8 cellular contexts compared by ENCODE assay signal in the genomic region with DNA sequence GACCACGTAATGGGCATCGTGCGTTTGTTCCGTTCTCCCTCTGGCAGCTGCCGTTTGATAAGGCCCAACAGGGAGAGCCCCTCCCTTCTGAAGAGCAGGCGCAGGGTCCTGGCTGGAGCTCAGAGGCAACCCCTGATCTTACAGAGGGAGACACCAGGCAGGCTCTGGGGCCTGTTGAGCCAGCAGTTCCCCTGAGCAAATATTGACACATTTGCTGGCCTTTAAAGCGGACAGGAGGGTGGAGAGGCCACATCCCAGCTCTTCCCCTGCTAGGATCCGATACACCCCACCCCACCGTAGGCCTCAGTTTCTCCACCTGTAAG. TPM values are rescaled to one million over a fixed set of nuclear protein-coding genes. Genes with fewer than 3 reads are reported as not detected.
DNase-seq lines count a peak whose midpoint lies in the region; ATAC-seq and TF ChIP-seq lines count a peak whose summit lies in the region.

No MANE protein-coding gene starts in this region.

- no peaks in the 10 kb centered on the region for H3K27me3 ChIP-seq in Karpas-422 (ENCODE audit: low read length)
- no peaks in the 10 kb centered on the region for H3K27me3 ChIP-seq in colonic mucosa
- no peaks in the 10 kb centered on the region for H3K27me3 ChIP-seq in parathyroid adenoma (ENCODE audit: control insufficient read depth, insufficient read depth, low read length)

- H3K9me2 ChIP-seq in Karpas-422 (replicated peaks; ENCODE audit: insufficient read depth, low read length): no peaks in the 10 kb centered on the region

- no peak for ATAC-seq in HG03342 (IDR thresholded peaks at IDR 0.05; ENCODE audit: unreplicated experiment)
- no peak for ATAC-seq in HG03439 (IDR thresholded peaks at IDR 0.05; ENCODE audit: unreplicated experiment)

- TF ChIP-seq CTCF in colonic mucosa (IDR thresholded peaks at IDR 0.05) (no peak), parathyroid adenoma (IDR thresholded peaks at IDR 0.05) (no peak)

- H3K9ac ChIP-seq in ES-I3 (ENCODE audit: low read depth, low read length) (peak overlapping the region; percentile 13; the same call in 1 of the 2 replicates), Karpas-422 (ENCODE audit: low read length) (peak overlapping the region; percentile 64), colonic mucosa (ENCODE audit: low read depth in 2 of 2, low read length in 2 of 2) (peak overlapping the region; percentile 74 to 80), parathyroid adenoma (no peak overlapping the region)

- intact Hi-C loops in colonic mucosa (cut with DNase I): loop anchor here (5.0 kb wide), 1 partner anchor 122 kb away; no protein-coding TSS in a partner anchor

- no peaks in the 10 kb centered on the region for H3K36me3 ChIP-seq in ES-I3 (ENCODE audit: insufficient read depth, low read length)
- H3K36me3 ChIP-seq in Karpas-422 (ENCODE audit: insufficient read depth, low read length): no peaks in the 10 kb centered on the region
- no peaks in the 10 kb centered on the region for H3K36me3 ChIP-seq in colonic mucosa
- H3K36me3 ChIP-seq in parathyroid adenoma (ENCODE audit: control insufficient read depth, insufficient read depth, low read length): no peaks in the 10 kb centered on the region

- no peaks in the 10 kb centered on the region for H3K9me3 ChIP-seq in ES-I3 (ENCODE audit: control insufficient read depth, insufficient read depth, low read length)
- H3K9me3 ChIP-seq in Karpas-422 (ENCODE audit: low read length): no peaks in the 10 kb centered on the region
- H3K9me3 ChIP-seq in colonic mucosa: no peaks in the 10 kb centered on the region
- H3K9me3 ChIP-seq in parathyroid adenoma (ENCODE audit: control insufficient read depth, low read length): no peaks in the 10 kb centered on the region

- H2AFZ ChIP-seq in Karpas-422 (ENCODE audit: low read length): peak overlapping the region; percentile 82; the same call in 1 of the 2 replicates
- peak overlapping the region; percentile 48 for H2AFZ ChIP-seq in parathyroid adenoma

- H3K27ac ChIP-seq in Karpas-422 (ENCODE audit: low read length): no peak overlapping the region
- H3K27ac ChIP-seq in colonic mucosa: peak overlapping the region; percentile 82
- no peak overlapping the region for H3K27ac ChIP-seq in parathyroid adenoma

- H3K4me3 ChIP-seq in Karpas-422 (ENCODE audit: low read length): peak overlapping the region; percentile 16; the same call in 1 of the 2 replicates
- H3K4me3 ChIP-seq in colonic mucosa: peak overlapping the region; percentile 43
- no peak overlapping the region for H3K4me3 ChIP-seq in parathyroid adenoma (ENCODE audit: low read depth, low read length)

- H4K20me1 ChIP-seq in Karpas-422 (ENCODE audit: insufficient read depth, low read depth, low read length): peaks cover 11% of the 10 kb centered on the region; the same call in 1 of the 2 replicates

- H3K79me2 ChIP-seq in Karpas-422 (ENCODE audit: low read length) (no peaks in the 10 kb centered on the region), parathyroid adenoma (no peaks in the 10 kb centered on the region)

- peak; percentile 55 for DNase-seq in Karpas-422
- DNase-seq in colonic mucosa: peak; percentile 70
- no peak for DNase-seq in stimulated activated CD4-positive, alpha-beta T cell treated with anti-CD3 and anti-CD28 coated beads, Interleukin-2, amount 100 ng/mL, for 24 hours
- no peak for DNase-seq in amniotic stem cell (lab: John Stamatoyannopoulos, UW)

- H3K4me2 ChIP-seq in Karpas-422 (ENCODE audit: low read depth, low read length, poor library complexity, severe bottlenecking) (peak overlapping the region; percentile 46), parathyroid adenoma (ENCODE audit: low read length) (peak overlapping the region; percentile 66)

- H3K4me1 ChIP-seq in ES-I3 (ENCODE audit: insufficient read depth, low read length) (peaks cover 22% of the 10 kb centered on the region), Karpas-422 (ENCODE audit: low read length) (peaks cover 28% of the 10 kb centered on the region), colonic mucosa (peaks cover 24% of the 10 kb centered on the region), parathyroid adenoma (peaks cover 24% of the 10 kb centered on the region)

RNA-seq across cellular contexts. Expression of gene C1QTNF6, which starts 11.8 kb away (rescaled TPM):
- total RNA-seq in Karpas-422 (2014; rRNA removed; shearing (Covaris generic); ENCODE audit: low replicate concordance): 1.7 and 2.7 TPM in 2 replicates
- total RNA-seq in colonic mucosa: 10 to 100 TPM in 1 of 2 donors, 1 to 10 TPM in 1; 9.3 to 16.7 TPM

RNA-seq across cellular contexts. Expression of gene SSTR3, which starts 12.5 kb away (rescaled TPM):
- total RNA-seq in Karpas-422 (2014; rRNA removed; shearing (Covaris generic); ENCODE audit: low replicate concordance): not detected in 2 replicates
- total RNA-seq in colonic mucosa: under 1 TPM in 1 of 2 donors, not detected in 1; 0.12 TPM

RNA-seq across cellular contexts. Expression of gene RAC2, which starts 44.3 kb away (rescaled TPM):
- total RNA-seq in Karpas-422 (2014; rRNA removed; shearing (Covaris generic); ENCODE audit: low replicate concordance): 251 and 294 TPM in 2 replicates
- total RNA-seq in colonic mucosa: 10 to 100 TPM; 27.4 to 27.6 TPM

RNA-seq across cellular contexts. Expression of gene IL2RB, which starts 50.1 kb away (rescaled TPM):
- total RNA-seq in Karpas-422 (2014; rRNA removed; shearing (Covaris generic); ENCODE audit: low replicate concordance): 0.25 TPM in 1 of 2 replicates, not detected in the other
- total RNA-seq in colonic mucosa: 1 to 10 TPM; 2.0 to 2.7 TPM

Comparison
In these comparisons a context has a peak if more than half of its experiments do, and no peak if none do; other contexts are left out.
1. DNase-seq: peak in Karpas-422 (single experiment) and colonic mucosa (single experiment); none in stimulated activated CD4-positive, alpha-beta T cell treated with anti-CD3 and anti-CD28 coated beads, Interleukin-2, amount 100 ng/mL, for 24 hours (0 of 2) and amniotic stem cell (single experiment).